16 cellular contexts compared by ENCODE assay signal in the genomic region with DNA sequence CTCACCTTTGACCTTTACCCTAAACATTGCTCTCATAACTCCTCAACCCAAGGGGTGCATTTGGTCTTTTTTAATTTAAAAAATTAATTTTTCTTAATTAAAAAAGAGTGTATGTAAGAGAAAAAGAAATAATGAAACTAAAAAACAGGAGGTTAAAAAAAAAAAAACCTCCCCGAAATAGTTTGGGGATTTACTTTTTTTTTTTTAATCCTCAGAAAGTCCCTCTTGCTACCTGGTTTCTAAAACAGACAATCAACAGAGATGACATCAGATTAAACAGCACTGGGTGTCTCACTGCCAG.
DNase-seq lines count a peak whose midpoint lies in the region; ATAC-seq, FAIRE-seq and TF ChIP-seq lines count a peak whose summit lies in the region.
"Had no signal": no experiment of that assay in that cellular context is flagged by ENCODE, and none has a peak within 500 bp of the region (broad histone marks: within the 10 kb centered on the region; RNA-seq: fewer than 3 reads in every experiment).

No MANE protein-coding gene starts in this region.

- H3K4me3 ChIP-seq in small intestine (ENCODE audit: low read depth in 1 of 2, low read length in 2 of 2) (no peak overlapping the region), colonic mucosa (no peak overlapping the region)
- H3K4me3 ChIP-seq in CD8-positive, alpha-beta memory T cell (ENCODE audit: low read length), result no peak overlapping the region
- H3K4me3 ChIP-seq: left ventricle myocardium inferior, suprapubic skin had no signal

- no peak for DNase-seq in small intestine
- DNase-seq in CD8-positive, alpha-beta memory T cell, result no peak
- no peak for DNase-seq in colonic mucosa
- no peak for DNase-seq in epidermal melanocyte (ENCODE audit: insufficient read length, low spot score)
- DNase-seq: CD8-positive, alpha-beta T cell; erythroblast; NCI-H1417; NCI-H510A; RPMI8226 had no signal

- peak overlapping the region; percentile 54 for H3K4me3 Mint-ChIP-seq in activated T-helper 17 cell treated with anti-CD3 and anti-CD28 coated beads, Interleukin-2, amount 50 U/mL, for 72 hours
- H3K4me3 Mint-ChIP-seq in CD8-positive, alpha-beta memory T cell, result no peak overlapping the region
- H3K4me3 Mint-ChIP-seq: CD8-positive, alpha-beta T cell; neural crest cell had no signal

- CTCF ChIA-PET in CD8-positive, alpha-beta memory T cell (lab: Charles Lee), result no interaction called here

- no peak for FAIRE-seq in small intestine (lab: Jason Lieb, UNC)

- H3K9ac ChIP-seq in colonic mucosa (ENCODE audit: low read depth in 2 of 2, low read length in 2 of 2), result no peak overlapping the region

- H3K27me3 ChIP-seq in small intestine (ENCODE audit: control insufficient read depth in 2 of 2, insufficient read depth in 2 of 2, low read length in 2 of 2) (no peaks in the 10 kb centered on the region), colonic mucosa (no peaks in the 10 kb centered on the region)
- no peaks in the 10 kb centered on the region for H3K27me3 ChIP-seq in CD8-positive, alpha-beta memory T cell (ENCODE audit: insufficient read depth, low read length, poor library complexity, severe bottlenecking)
- H3K27me3 ChIP-seq: suprapubic skin had no signal

- peaks cover 0 to 1% of the 10 kb centered on the region in 2 donors for H3K36me3 ChIP-seq in small intestine (ENCODE audit: control insufficient read depth in 2 of 2, insufficient read depth in 2 of 2, low read length in 2 of 2)
- H3K36me3 ChIP-seq in CD8-positive, alpha-beta memory T cell (ENCODE audit: insufficient read depth, low read length), result no peaks in the 10 kb centered on the region
- no peaks in the 10 kb centered on the region for H3K36me3 ChIP-seq in colonic mucosa
- H3K36me3 ChIP-seq: left ventricle myocardium inferior, suprapubic skin had no signal

- H3K4me1 Mint-ChIP-seq in activated T-helper 17 cell treated with anti-CD3 and anti-CD28 coated beads, Interleukin-2, amount 50 U/mL, for 72 hours, result peaks cover 24% of the 10 kb centered on the region
- peaks cover 0 to 13% (median 5%) of the 10 kb centered on the region in 3 donors for H3K4me1 Mint-ChIP-seq in CD8-positive, alpha-beta memory T cell
- H3K4me1 Mint-ChIP-seq: neural crest cell had no signal

- intact Hi-C loops in colonic mucosa (cut with DNase I), result no loop called here

- H3K9me3 Mint-ChIP-seq in activated T-helper 17 cell treated with anti-CD3 and anti-CD28 coated beads, Interleukin-2, amount 50 U/mL, for 72 hours, result peaks cover 16% of the 10 kb centered on the region
- peaks cover 4 to 10% (median 5%) of the 10 kb centered on the region in 5 donors for H3K9me3 Mint-ChIP-seq in CD8-positive, alpha-beta memory T cell

- H3K36me3 Mint-ChIP-seq in activated T-helper 17 cell treated with anti-CD3 and anti-CD28 coated beads, Interleukin-2, amount 50 U/mL, for 72 hours (ENCODE audit: low read depth), result peaks cover 10% of the 10 kb centered on the region
- H3K36me3 Mint-ChIP-seq in CD8-positive, alpha-beta memory T cell, result peaks cover 0 to 4% (median 0%) of the 10 kb centered on the region in 3 donors
- H3K36me3 Mint-ChIP-seq: CD8-positive, alpha-beta T cell had no signal

- peaks cover 8% of the 10 kb centered on the region for H3K27me3 Mint-ChIP-seq in activated T-helper 17 cell treated with anti-CD3 and anti-CD28 coated beads, Interleukin-2, amount 50 U/mL, for 72 hours
- H3K27me3 Mint-ChIP-seq in CD8-positive, alpha-beta memory T cell, result no peaks in the 10 kb centered on the region

- H3K27ac ChIP-seq in small intestine (ENCODE audit: low read depth in 1 of 2, low read length in 1 of 2) (peak overlapping the region; percentile 2 to 24), colonic mucosa (no peak overlapping the region)
- no peak overlapping the region for H3K27ac ChIP-seq in CD8-positive, alpha-beta memory T cell (ENCODE audit: low read depth, low read length)
- H3K27ac ChIP-seq: left ventricle myocardium inferior, suprapubic skin had no signal

- H3K9me3 ChIP-seq in small intestine (ENCODE audit: control insufficient read depth, low read depth), result peaks cover 2% of the 10 kb centered on the region
- no peaks in the 10 kb centered on the region for H3K9me3 ChIP-seq in CD8-positive, alpha-beta memory T cell (ENCODE audit: low read length)
- H3K9me3 ChIP-seq in colonic mucosa, result no peaks in the 10 kb centered on the region

- peak overlapping the region; percentile 81 for H3K27ac Mint-ChIP-seq in activated T-helper 17 cell treated with anti-CD3 and anti-CD28 coated beads, Interleukin-2, amount 50 U/mL, for 72 hours
- no peak overlapping the region for H3K27ac Mint-ChIP-seq in CD8-positive, alpha-beta memory T cell
- H3K27ac Mint-ChIP-seq: CD8-positive, alpha-beta T cell had no signal

- H3K4me1 ChIP-seq in small intestine (ENCODE audit: control insufficient read depth in 2 of 2, insufficient read depth in 1 of 2, low read depth in 1 of 2, low read length in 1 of 2), result peaks cover 14 to 20% of the 10 kb centered on the region in 2 donors
- no peaks in the 10 kb centered on the region for H3K4me1 ChIP-seq in CD8-positive, alpha-beta memory T cell (ENCODE audit: insufficient read depth, low read length)
- H3K4me1 ChIP-seq in colonic mucosa, result peaks cover 20% of the 10 kb centered on the region

- no peak for TF ChIP-seq CTCF in colonic mucosa (IDR thresholded peaks at IDR 0.05)

- 21 to 55% (median 29%) methylated on average over 1 of the region's 1 CpG for WGBS in small intestine, 3 donors

- POLR2A ChIA-PET in CD8-positive, alpha-beta memory T cell (lab: Charles Lee), result no interaction called here

- peak; percentile 1 for ATAC-seq in GM19468 (IDR thresholded peaks at IDR 0.05; ENCODE audit: extremely low read depth, unreplicated experiment)
- ATAC-seq in HG03354 (IDR thresholded peaks at IDR 0.05; ENCODE audit: poor library complexity, severe bottlenecking, unreplicated experiment), result peak; percentile 30
- no peak for ATAC-seq in activated T-helper 17 cell treated with anti-CD3 and anti-CD28 coated beads, Interleukin-2, amount 50 U/mL, for 72 hours (replicated peaks)
- ATAC-seq in GM18498 (IDR thresholded peaks at IDR 0.05; ENCODE audit: unreplicated experiment), result no peak
- ATAC-seq: CD8-positive, alpha-beta T cell had no signal

Comparison
In these comparisons a context has a peak if more than half of its experiments do, and no peak if none do; other contexts are left out.
1. ATAC-seq: peak in GM19468 (single experiment) and HG03354 (single experiment); none in activated T-helper 17 cell treated with anti-CD3 and anti-CD28 coated beads, Interleukin-2, amount 50 U/mL, for 72 hours (single experiment) and GM18498 (single experiment).
2. H3K27ac ChIP-seq: peak in small intestine (2 of 2); none in CD8-positive, alpha-beta memory T cell (single experiment) and colonic mucosa (single experiment).